Comparison of ENCODE assay signal across 19 cellular contexts in genomic region chr5:9714187-9714586, GRCh38.
"Had no signal": no experiment of that assay in that cellular context is flagged by ENCODE, and none has a peak within 500 bp of the region (broad histone marks: within the 10 kb centered on the region; RNA-seq: fewer than 3 reads in every experiment).

No MANE protein-coding gene starts in this region.

- H3K4me1 Mint-ChIP-seq: activated naive CD8-positive, alpha-beta T cell treated with anti-CD3 and anti-CD28 coated beads for 36 hours; natural killer cell had no signal

- DNase-seq: activated CD4-positive, alpha-beta T cell treated with anti-CD3 and anti-CD28 coated beads, Interleukin-2, amount 50 U/mL, for 1 hour; activated CD8-positive, alpha-beta memory T cell treated with anti-CD3 and anti-CD28 coated beads for 24 hours; activated gamma-delta T cell treated with Interleukin-2 at 50 U/mL for 16 hours; activated naive CD8-positive, alpha-beta T cell treated with anti-CD3 and anti-CD28 coated beads for 36 hours; central memory CD4-positive, alpha-beta T cell; heart left ventricle; mammary epithelial cell; natural killer cell; stimulated activated CD4-positive, alpha-beta T cell treated with anti-CD3 and anti-CD28 coated beads, Interleukin-4, amount 100 ng/mL, for 4 hours; stimulated activated CD8-positive, alpha-beta memory T cell treated with anti-CD3 and anti-CD28 coated beads, Interleukin-4, amount 100 ng/mL, for 48 hours; stimulated activated naive CD4-positive, alpha-beta T cell treated with Interleukin-2 at 50 U/mL for 16 hours; substantia nigra had no signal

- H3K27me3 Mint-ChIP-seq: activated naive CD8-positive, alpha-beta T cell treated with anti-CD3 and anti-CD28 coated beads for 36 hours had no signal

- H3K27ac Mint-ChIP-seq: activated naive CD8-positive, alpha-beta T cell treated with anti-CD3 and anti-CD28 coated beads for 36 hours; natural killer cell had no signal

- H3K4me1 ChIP-seq: heart left ventricle, right atrium auricular region, tibial nerve had no signal

- H3K4me3 Mint-ChIP-seq: activated naive CD8-positive, alpha-beta T cell treated with anti-CD3 and anti-CD28 coated beads for 36 hours; natural killer cell had no signal

- H3K4me3 ChIP-seq: coronary artery, heart left ventricle, right atrium auricular region, skin epidermis, tibial nerve had no signal

- ATAC-seq: activated CD4-positive, CD25-positive, alpha-beta regulatory T cell treated with anti-CD3 and anti-CD28 coated beads, Interleukin-2, amount 50 U/mL, for 24 hours; esophagus mucosa; heart left ventricle; natural killer cell had no signal

- H3K36me3 ChIP-seq: heart left ventricle, right atrium auricular region, tibial nerve had no signal

- H3K27me3 ChIP-seq: heart left ventricle, right atrium auricular region, tibial nerve had no signal

- H3K9me3 ChIP-seq: heart left ventricle, right atrium auricular region, tibial nerve had no signal

- H3K27ac ChIP-seq: coronary artery, heart left ventricle, right atrium auricular region, skin epidermis, tibial nerve had no signal

- H3K36me3 Mint-ChIP-seq: activated naive CD8-positive, alpha-beta T cell treated with anti-CD3 and anti-CD28 coated beads for 36 hours; brain; natural killer cell had no signal
